32 cellular contexts compared by ENCODE assay signal in genomic region chr6:157677235-157677634, GRCh38.
"Had no signal": no experiment of that assay in that cellular context is flagged by ENCODE, and none has a peak within 500 bp of the region (broad histone marks: within the 10 kb centered on the region; RNA-seq: fewer than 3 reads in every experiment).

No MANE protein-coding gene starts in this region.

- H3K36me3 ChIP-seq: adrenal gland, breast epithelium, cardiac muscle cell had no signal

- H3K4me3 ChIP-seq: adrenal gland, ascending aorta, breast epithelium, cardiac muscle cell, coronary artery, dorsolateral prefrontal cortex, esophagus muscularis mucosa, gastroesophageal sphincter, heart right ventricle, hepatocyte had no signal

- H3K27ac ChIP-seq: adrenal gland, ascending aorta, breast epithelium, cardiac muscle cell, coronary artery, dorsolateral prefrontal cortex, esophagus muscularis mucosa, gastroesophageal sphincter, heart right ventricle, hepatocyte had no signal

- DNase-seq: activated CD4-positive, alpha-beta memory T cell treated with anti-CD3 and anti-CD28 coated beads for 36 hours; activated CD4-positive, alpha-beta T cell treated with anti-CD3 and anti-CD28 coated beads for 36 hours; activated CD4-positive, alpha-beta T cell treated with anti-CD3 and anti-CD28 coated beads, Interleukin-2, amount 10 ng/mL, durations not matched to agents 24 days and 14 days; activated CD4-positive, CD25-positive, alpha-beta regulatory T cell; activated CD4-positive, CD25-positive, alpha-beta regulatory T cell treated with anti-CD3 and anti-CD28 coated beads, Interleukin-2, amount 50 U/mL, for 72 hours; activated CD8-positive, alpha-beta memory T cell treated with anti-CD3 and anti-CD28 coated beads, Interleukin-2, amount 10 ng/mL, durations not matched to agents 7 days and 5 days; activated CD8-positive, alpha-beta memory T cell treated with anti-CD3 and anti-CD28 coated beads, Interleukin-2, amount 50 U/mL, for 4 hours; activated CD8-positive, alpha-beta T cell treated with anti-CD3 and anti-CD28 coated beads, Interleukin-2, amount 10 ng/mL, durations not matched to agents 7 days and 5 days; activated effector memory CD4-positive, alpha-beta T cell treated with anti-CD3 and anti-CD28 coated beads, Interleukin-2, amount 50 U/mL, for 16 hours; activated naive CD4-positive, alpha-beta T cell treated with anti-CD3 and anti-CD28 coated beads for 36 hours; activated naive CD8-positive, alpha-beta T cell treated with anti-CD3 and anti-CD28 coated beads for 36 hours; activated naive CD8-positive, alpha-beta T cell treated with anti-CD3 and anti-CD28 coated beads, Interleukin-2, amount 50 U/mL, for 24 hours; activated T-cell treated with anti-CD3 and anti-CD28 coated beads, Interleukin-2, amount 50 U/mL, for 1 hour; activated T-cell treated with anti-CD3 and anti-CD28 coated beads, Interleukin-2, amount 50 U/mL, for 48 hours; adrenal gland; amygdala; central memory CD4-positive, alpha-beta T cell; cerebellar nuclear complex; dorsolateral prefrontal cortex; effector memory CD4-positive, alpha-beta T cell; endodermal cell; erythroblast; foreskin melanocyte; heart right ventricle; T-helper 2 cell had no signal

- ATAC-seq: activated CD4-positive, alpha-beta T cell treated with anti-CD3 and anti-CD28 coated beads for 36 hours; activated CD8-positive, alpha-beta memory T cell treated with anti-CD3 and anti-CD28 coated beads, Interleukin-2, amount 10 ng/mL, durations not matched to agents 7 days and 5 days; activated CD8-positive, alpha-beta T cell treated with anti-CD3 and anti-CD28 coated beads, Interleukin-2, amount 10 ng/mL, durations not matched to agents 7 days and 5 days; activated naive CD8-positive, alpha-beta T cell treated with anti-CD3 and anti-CD28 coated beads, Interleukin-2, amount 50 U/mL, for 24 hours; gastroesophageal sphincter; heart right ventricle had no signal

- H3K4me1 ChIP-seq: adrenal gland, breast epithelium, heart right ventricle had no signal

- H3K27me3 ChIP-seq: adrenal gland, ascending aorta, breast epithelium, cardiac muscle cell, dorsolateral prefrontal cortex, gastroesophageal sphincter, heart right ventricle, hepatocyte had no signal

- H3K9me3 ChIP-seq: adrenal gland, ascending aorta, breast epithelium, esophagus muscularis mucosa, gastroesophageal sphincter, heart right ventricle had no signal
